Comparison of ENCODE assay signal across 22 cellular contexts in the genomic region with DNA sequence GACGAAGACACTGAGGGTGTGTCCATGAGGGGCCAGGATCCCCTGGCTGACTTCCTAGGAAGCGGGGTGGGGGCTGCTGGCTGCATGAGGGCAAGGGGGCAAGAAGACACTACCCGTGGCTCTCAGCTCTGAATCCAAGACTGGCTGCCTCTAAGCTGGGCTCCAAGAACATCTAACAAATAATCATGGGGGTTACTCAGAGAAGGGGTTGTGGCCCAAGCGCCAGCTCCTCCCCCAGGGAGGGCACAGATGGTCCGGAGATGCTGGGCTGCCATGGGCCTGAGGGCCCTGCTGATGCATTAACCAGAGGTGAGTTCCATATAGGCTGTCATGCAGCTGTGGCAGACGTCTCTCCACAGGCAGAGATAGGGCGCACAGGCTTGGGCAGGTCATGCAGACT. TPM values are rescaled to one million over a fixed set of nuclear protein-coding genes. Genes with fewer than 3 reads are reported as not detected.
"Had no signal": no experiment of that assay in that cellular context is flagged by ENCODE, and none has a peak within 500 bp of the region (broad histone marks: within the 10 kb centered on the region; RNA-seq: fewer than 3 reads in every experiment).

No MANE protein-coding gene starts in this region.

- H3K27me3 ChIP-seq: MG63 had no signal

- H3K36me3 ChIP-seq: MG63 had no signal

- H3K9me3 ChIP-seq: MG63, SK-N-SH had no signal

- H3K4me2 ChIP-seq: SK-N-SH had no signal

- H3K9ac ChIP-seq: SK-N-SH had no signal

- H3K4me3 ChIP-seq: MG63 had no signal

- DNase-seq: KBM-7, MG63, NCI-H1092, NCI-H1105 treated with DMSO at 0.1 percent for 48 hours, NCI-H1417 treated with DMSO at 0.1 percent for 48 hours, NCI-H146, NCI-H1694 treated with DMSO at 0.1 percent for 48 hours, NCI-H2029, NCI-H2081 treated with DMSO at 0.1 percent for 48 hours, NCI-H2171, NCI-H226, NCI-H446, NCI-H510A, NCI-H524 treated with DMSO at 0.1 percent for 48 hours, NCI-H69, NCI-H774, RPMI8226, SHP77, SK-N-SH, SW 1271 had no signal

RNA-seq across cellular contexts. Expression of a gene that starts 14.3 kb away (rescaled TPM):
- total RNA-seq: HT-29, SK-MEL-5 had no signal
- polyA plus RNA-seq: SK-N-SH had no signal
